In the genomic region with DNA sequence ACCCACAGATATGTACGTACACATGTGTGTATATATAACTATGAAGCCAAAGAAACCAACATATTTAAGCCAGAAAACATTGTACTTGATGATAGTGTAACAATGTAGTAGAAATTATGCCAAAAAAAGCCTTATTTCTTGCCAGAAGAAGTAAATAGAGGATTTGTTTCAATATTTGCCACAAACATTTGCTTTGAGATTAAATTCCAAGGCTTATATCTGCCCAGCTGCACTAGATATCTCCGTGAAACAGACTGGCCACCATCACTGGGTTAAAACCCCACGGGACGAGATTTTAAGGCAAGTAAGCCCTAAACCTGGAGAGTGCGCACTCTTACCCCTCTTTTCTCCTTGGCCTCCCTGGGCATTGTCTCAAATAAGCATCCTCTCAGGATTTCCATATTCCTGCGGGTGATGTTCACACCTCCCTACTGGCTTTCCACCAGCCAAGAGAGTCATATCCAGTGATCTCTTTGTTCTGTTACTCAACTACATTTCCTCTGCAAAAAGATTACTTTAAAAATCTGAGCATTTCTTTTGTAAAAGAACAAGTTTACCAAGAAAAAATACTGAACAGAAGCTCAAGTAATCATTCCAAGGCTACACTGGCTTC, we compare ENCODE assay signal across 18 cellular contexts.
"Had no signal": no experiment of that assay in that cellular context is flagged by ENCODE, and none has a peak within 500 bp of the region (broad histone marks: within the 10 kb centered on the region; RNA-seq: fewer than 3 reads in every experiment).

No MANE protein-coding gene starts in this region.

- H3K4me1 ChIP-seq: pancreas, suprapubic skin, thyroid gland, vagina had no signal

- H3K9me3 ChIP-seq: pancreas, sigmoid colon, suprapubic skin, thyroid gland, vagina had no signal

- H3K27ac ChIP-seq: epithelial cell of prostate, pancreas, sigmoid colon, suprapubic skin, thyroid gland, vagina had no signal

- ATAC-seq: esophagus mucosa; naive thymus-derived CD8-positive, alpha-beta T cell; stimulated activated effector memory CD8-positive, alpha-beta T cell treated with anti-CD3 and anti-CD28 coated beads, Interleukin-12 subunit alpha, Interleukin-12 subunit beta, amount 100 ng/mL, for 72 hours had no signal

- H3K36me3 ChIP-seq: pancreas, sigmoid colon, suprapubic skin, thyroid gland, vagina had no signal

- H3K4me3 ChIP-seq: lung, pancreas, sigmoid colon, suprapubic skin, thyroid gland, vagina had no signal

- H3K27me3 ChIP-seq: sigmoid colon, thyroid gland, vagina had no signal

- DNase-seq: caudate nucleus; cerebellar nuclear complex; cortex of kidney; foreskin melanocyte; naive thymus-derived CD8-positive, alpha-beta T cell; occipital lobe; pancreas; sigmoid colon; stimulated activated CD4-positive, alpha-beta T cell treated with anti-CD3 and anti-CD28 coated beads, Interleukin-2, amount 100 ng/mL, for 24 hours; stimulated activated CD4-positive, alpha-beta T cell treated with anti-CD3 and anti-CD28 coated beads, Interleukin-4, amount 100 ng/mL, for 24 hours; thyroid gland; trophoblast cell had no signal
